ENCODE assay signal across 8 cellular contexts in genomic region chr7:103573479-103574058, GRCh38.
DNase-seq lines count a peak whose midpoint lies in the region; ATAC-seq, FAIRE-seq and TF ChIP-seq lines count a peak whose summit lies in the region.

No MANE protein-coding gene starts in this region.

- peak; percentile 69 for TF ChIP-seq CTCF in CD4-positive, alpha-beta T cell (IDR thresholded peaks at IDR 0.05)

- TF ChIP-seq RAD21 in Ishikawa (IDR thresholded peaks at IDR 0.05; ENCODE audit: low read depth), result peak; percentile 69

- no peaks in the 10 kb centered on the region for H3K9me3 Mint-ChIP-seq in CD4-positive, alpha-beta T cell

- H3K27me3 ChIP-seq in CD4-positive, alpha-beta T cell (ENCODE audit: control insufficient read depth, insufficient read depth, low read length), result peaks cover 4% of the 10 kb centered on the region
- no peaks in the 10 kb centered on the region for H3K27me3 ChIP-seq in small intestine (ENCODE audit: control insufficient read depth in 2 of 2, insufficient read depth in 2 of 2, low read length in 2 of 2)
- no peaks in the 10 kb centered on the region for H3K27me3 ChIP-seq in effector memory CD4-positive, alpha-beta T cell (replicated peaks; ENCODE audit: control insufficient read depth, insufficient read depth, low read length, poor library complexity, severe bottlenecking)

- H3K9me3 ChIP-seq in CD4-positive, alpha-beta T cell (ENCODE audit: control insufficient read depth, low read length), result no peaks in the 10 kb centered on the region
- no peaks in the 10 kb centered on the region for H3K9me3 ChIP-seq in small intestine (ENCODE audit: control insufficient read depth, low read depth)
- H3K9me3 ChIP-seq in effector memory CD4-positive, alpha-beta T cell (ENCODE audit: control insufficient read depth, low read length), result no peaks in the 10 kb centered on the region

- no peak overlapping the region for H3K4me3 ChIP-seq in small intestine (ENCODE audit: low read depth in 1 of 2, low read length in 2 of 2)
- no peak overlapping the region for H3K4me3 ChIP-seq in effector memory CD4-positive, alpha-beta T cell (ENCODE audit: insufficient read depth, low read depth, low read length, poor library complexity, severe bottlenecking)

- POLR2A ChIA-PET in CD4-positive, alpha-beta T cell (lab: Charles Lee), result no interaction called here

- ATAC-seq in CD4-positive, alpha-beta T cell (ENCODE audit: poor library complexity), result no peak
- no peak for ATAC-seq in GM18505 (IDR thresholded peaks at IDR 0.05; ENCODE audit: unreplicated experiment)

- TF ChIP-seq EP300 in Ishikawa (IDR thresholded peaks at IDR 0.05; ENCODE audit: borderline replicate concordance), result no peak

- H3K36me3 ChIP-seq in small intestine (ENCODE audit: control insufficient read depth in 2 of 2, insufficient read depth in 2 of 2, low read length in 2 of 2), result no peaks in the 10 kb centered on the region
- no peaks in the 10 kb centered on the region for H3K36me3 ChIP-seq in effector memory CD4-positive, alpha-beta T cell (ENCODE audit: control insufficient read depth, insufficient read depth, low read length)

- no peaks in the 10 kb centered on the region for H3K4me1 Mint-ChIP-seq in CD4-positive, alpha-beta T cell (ENCODE audit: low read depth)

- 35 to 52% (median 43%) methylated on average over 3 of the region's 3 CpGs for WGBS in small intestine, 3 donors

- H3K4me1 ChIP-seq in small intestine (ENCODE audit: control insufficient read depth in 2 of 2, insufficient read depth in 1 of 2, low read depth in 1 of 2, low read length in 1 of 2), result no peaks in the 10 kb centered on the region
- H3K4me1 ChIP-seq in effector memory CD4-positive, alpha-beta T cell (ENCODE audit: control insufficient read depth, insufficient read depth, low read length, poor library complexity, severe bottlenecking), result no peaks in the 10 kb centered on the region

- H3K4me3 Mint-ChIP-seq in CD4-positive, alpha-beta T cell, result no peak overlapping the region

- DNase-seq in CD4-positive, alpha-beta T cell, result no peak
- peak; percentile 68 for DNase-seq in RKO (ENCODE audit: low spot score)
- DNase-seq in fibroblast of the conjunctiva (ENCODE audit: low read depth), result peak; percentile 18
- peak; percentile 33 for DNase-seq in small intestine
- no peak for DNase-seq in effector memory CD4-positive, alpha-beta T cell
- no peak for DNase-seq in stimulated activated CD4-positive, alpha-beta T cell treated with anti-CD3 and anti-CD28 coated beads, Interleukin-1b, Interleukin-23, amount 100 ng/mL, for 48 hours

- peaks cover 38% of the 10 kb centered on the region for H3K27me3 Mint-ChIP-seq in CD4-positive, alpha-beta T cell

- intact Hi-C loops in CD4-positive, alpha-beta T cell (cut with DNase I, micrococcal nuclease), result loop anchor here (2.0 to 10.0 kb wide), 4 partner anchors 581 to 1343 kb away; no protein-coding TSS in a partner anchor

- CTCF ChIA-PET in CD4-positive, alpha-beta T cell (lab: Charles Lee), result interaction anchor here (1.4 kb wide), 1 partner anchor 16 kb away, joined by 3 read pairs; no protein-coding TSS in a partner anchor

- H3K27ac ChIP-seq in CD4-positive, alpha-beta T cell (ENCODE audit: low read depth, low read length), result no peak overlapping the region
- no peak overlapping the region for H3K27ac ChIP-seq in small intestine (ENCODE audit: low read depth in 1 of 2, low read length in 1 of 2)
- H3K27ac ChIP-seq in effector memory CD4-positive, alpha-beta T cell (ENCODE audit: insufficient read depth, low read length, poor library complexity, severe bottlenecking), result no peak overlapping the region

- no peak overlapping the region for H3K27ac Mint-ChIP-seq in CD4-positive, alpha-beta T cell

- no peaks in the 10 kb centered on the region for H3K36me3 Mint-ChIP-seq in CD4-positive, alpha-beta T cell (ENCODE audit: low read depth)

- TF ChIP-seq POLR2A in GM18505 (IDR thresholded peaks at IDR 0.05; ENCODE audit: borderline replicate concordance, extremely low read depth, insufficient read depth, insufficient read length), result no peak

- FAIRE-seq in small intestine (lab: Jason Lieb, UNC), result peak; percentile 26

TF ChIP-seq in Ishikawa, 13 proteins besides CTCF, POLR2A, EP300 and RAD21:
- TF ChIP-seq CREB1 (IDR thresholded peaks at IDR 0.05; ENCODE audit: low read depth) (no peak), NFIC (IDR thresholded peaks at IDR 0.05) (no peak), MAX (IDR thresholded peaks at IDR 0.05) (no peak), FOXM1 (IDR thresholded peaks at IDR 0.05; ENCODE audit: borderline replicate concordance, low read depth) (no peak), TEAD4 (IDR thresholded peaks at IDR 0.05) (no peak)
- TF ChIP-seq, protein P1, sequence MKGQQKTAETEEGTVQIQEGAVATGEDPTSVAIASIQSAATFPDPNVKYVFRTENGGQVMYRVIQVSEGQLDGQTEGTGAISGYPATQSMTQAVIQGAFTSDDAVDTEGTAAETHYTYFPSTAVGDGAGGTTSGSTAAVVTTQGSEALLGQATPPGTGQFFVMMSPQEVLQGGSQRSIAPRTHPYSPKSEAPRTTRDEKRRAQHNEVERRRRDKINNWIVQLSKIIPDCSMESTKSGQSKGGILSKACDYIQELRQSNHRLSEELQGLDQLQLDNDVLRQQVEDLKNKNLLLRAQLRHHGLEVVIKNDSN (IDR thresholded peaks at IDR 0.05), result no peak
TF ChIP-seq in Ishikawa: peak in this region for 0.

Comparison
In these comparisons a context has a peak if more than half of its experiments do, and no peak if none do; other contexts are left out.
1. DNase-seq: peak in RKO (single experiment), fibroblast of the conjunctiva (single experiment) and small intestine (single experiment); none in CD4-positive, alpha-beta T cell (0 of 10), effector memory CD4-positive, alpha-beta T cell (0 of 3) and stimulated activated CD4-positive, alpha-beta T cell treated with anti-CD3 and anti-CD28 coated beads, Interleukin-1b, Interleukin-23, amount 100 ng/mL, for 48 hours (single experiment).